Comparison of ENCODE assay signal across 24 cellular contexts in the genomic region with DNA sequence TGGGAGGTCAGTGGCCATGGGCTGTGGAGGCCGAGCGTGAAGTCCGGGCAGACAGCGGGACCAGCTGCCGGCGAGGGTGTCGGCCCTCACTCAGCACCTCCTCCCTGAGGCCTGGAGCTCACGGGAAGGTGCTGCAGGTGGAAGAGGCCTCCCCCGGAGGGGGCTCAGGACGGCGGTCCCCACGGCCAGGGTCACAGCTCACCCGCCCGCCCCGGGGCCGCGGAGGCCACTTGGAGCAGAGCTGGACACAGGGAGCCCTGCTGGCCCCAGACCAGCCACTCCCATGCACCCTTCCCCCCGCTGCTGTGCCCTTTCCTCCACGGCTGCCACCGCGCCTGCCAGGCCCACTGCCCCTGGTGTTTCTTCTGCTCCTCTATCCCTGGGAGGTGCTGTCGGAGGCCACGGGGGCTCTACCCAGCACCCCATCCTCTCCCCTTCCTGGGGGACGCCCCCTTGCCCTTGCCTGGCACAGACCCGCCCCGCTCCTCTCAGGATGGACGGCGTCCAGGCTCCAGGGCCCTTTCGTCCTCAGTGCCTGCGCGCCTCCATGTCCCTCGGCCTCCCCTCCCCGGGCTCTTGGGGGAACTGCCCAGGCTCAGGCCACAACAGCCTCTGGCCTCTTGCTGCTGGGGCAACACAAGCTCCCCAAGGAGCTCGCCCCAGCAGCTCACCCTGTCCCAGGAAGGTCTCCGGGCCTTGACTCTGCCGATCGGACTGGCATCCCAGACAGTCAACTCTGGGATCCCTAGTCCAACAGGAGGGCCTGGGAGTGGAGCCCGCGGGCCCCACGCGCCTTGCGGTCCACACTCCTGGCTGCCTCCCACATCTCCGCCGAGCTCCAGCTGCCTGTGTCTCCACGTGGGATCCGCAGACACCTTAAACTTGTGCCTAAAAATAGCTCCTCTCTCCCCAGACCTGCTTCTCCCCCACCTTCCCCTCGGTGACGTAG. TPM values are rescaled to one million over a fixed set of nuclear protein-coding genes. Genes with fewer than 3 reads are reported as not detected.
A peak's percentile ranks its signal among the peaks of the same experiment; 100 is the strongest.
DNase-seq lines count a peak whose midpoint lies in the region; ATAC-seq and TF ChIP-seq lines count a peak whose summit lies in the region.
"Had no signal": no experiment of that assay in that cellular context is flagged by ENCODE, and none has a peak within 500 bp of the region (broad histone marks: within the 10 kb centered on the region; RNA-seq: fewer than 3 reads in every experiment).

No MANE protein-coding gene starts in this region.

- CTCF ChIA-PET in Panc1 (lab: Charles Lee) = no interaction called here

- WGBS in right cardiac atrium = 82% methylated on average over 48 of the region's 48 CpGs

- peaks cover 8% of the 10 kb centered on the region for H3K9me3 Mint-ChIP-seq in glutamatergic neuron (ENCODE audit: unreplicated experiment)
- H3K9me3 Mint-ChIP-seq in activated T-helper 2 cell treated with anti-CD3 and anti-CD28 coated beads, Interferon-gamma antibody, Interleukin-2, Interleukin-4, amounts not matched to agents 10 μg/mL and 5 μg/mL and 100 μg/mL, durations not matched to agents 14 hours and 24 hours and 36 hours = peaks cover 6% of the 10 kb centered on the region

- H3K27me3 ChIP-seq in cardiac muscle cell (no peaks in the 10 kb centered on the region), right cardiac atrium (ENCODE audit: control insufficient read depth, insufficient read depth) (no peaks in the 10 kb centered on the region), Panc1 (ENCODE audit: control insufficient read depth, insufficient read depth, low read length) (no peaks in the 10 kb centered on the region), gastrocnemius medialis (no peaks in the 10 kb centered on the region)
- H3K27me3 ChIP-seq: testis, uterus had no signal

- no peaks in the 10 kb centered on the region for H3K9me3 ChIP-seq in cardiac muscle cell (ENCODE audit: low read depth)
- no peaks in the 10 kb centered on the region for H3K9me3 ChIP-seq in right cardiac atrium (ENCODE audit: control insufficient read depth, low read length)
- H3K9me3 ChIP-seq in Panc1 (ENCODE audit: control insufficient read depth, insufficient read depth, low read depth, low read length) = no peaks in the 10 kb centered on the region
- no peaks in the 10 kb centered on the region for H3K9me3 ChIP-seq in gastrocnemius medialis
- H3K9me3 ChIP-seq: testis had no signal

- H3K27ac Mint-ChIP-seq in glutamatergic neuron (ENCODE audit: unreplicated experiment) = peak overlapping the region; percentile 38
- no peak overlapping the region for H3K27ac Mint-ChIP-seq in activated T-helper 2 cell treated with anti-CD3 and anti-CD28 coated beads, Interferon-gamma antibody, Interleukin-2, Interleukin-4, amounts not matched to agents 10 μg/mL and 5 μg/mL and 100 μg/mL, durations not matched to agents 14 hours and 24 hours and 36 hours
- H3K27ac Mint-ChIP-seq: activated naive CD4-positive, alpha-beta T cell treated with anti-CD3 and anti-CD28 coated beads for 36 hours; activated T-cell treated with anti-CD3 and anti-CD28 coated beads, Interleukin-2, amount 50 U/mL, for 72 hours; stimulated activated naive B cell treated with anti-CD40 and anti-IgM and Interleukin-4, amounts not matched to agents 10 μg/mL and 1 μg/mL and 100 μg/mL, for 72 hours had no signal

- TF ChIP-seq POLR2A in gastrocnemius medialis (IDR thresholded peaks at IDR 0.05) = no peak

- H3K36me3 Mint-ChIP-seq in glutamatergic neuron (ENCODE audit: unreplicated experiment) = peaks cover 6% of the 10 kb centered on the region
- H3K36me3 Mint-ChIP-seq in activated T-helper 2 cell treated with anti-CD3 and anti-CD28 coated beads, Interferon-gamma antibody, Interleukin-2, Interleukin-4, amounts not matched to agents 10 μg/mL and 5 μg/mL and 100 μg/mL, durations not matched to agents 14 hours and 24 hours and 36 hours (ENCODE audit: low read depth) = peaks cover 9% of the 10 kb centered on the region

- in situ Hi-C loops in Panc1 (cut with HindIII; ENCODE audit: low pct_unique_long_range_greater_than_20kb, low sequenced_read_pairs) = no loop called here
- in situ Hi-C loops in gastrocnemius medialis (cut with MboI; ENCODE audit: low sequenced_read_pairs in 4 of 4) = no loop called here

- H3K4me1 ChIP-seq in cardiac muscle cell (ENCODE audit: low read depth) (peaks cover 22% of the 10 kb centered on the region), right cardiac atrium (ENCODE audit: control insufficient read depth, insufficient read depth, low read length) (peaks cover 5% of the 10 kb centered on the region), Panc1 (ENCODE audit: control insufficient read depth, insufficient read depth, low read length) (no peaks in the 10 kb centered on the region; the same call in none of the 2 replicates), gastrocnemius medialis (peaks cover 15 to 32% of the 10 kb centered on the region in 2 donors)

- H3K36me3 ChIP-seq in cardiac muscle cell (peaks cover under 1% of the 10 kb centered on the region), Panc1 (ENCODE audit: control insufficient read depth, insufficient read depth, low read length) (no peaks in the 10 kb centered on the region), gastrocnemius medialis (peaks cover 0 to 2% of the 10 kb centered on the region in 2 donors)
- H3K36me3 ChIP-seq: uterus had no signal

- no peak overlapping the region for H3K4me3 Mint-ChIP-seq in glutamatergic neuron (ENCODE audit: unreplicated experiment)
- H3K4me3 Mint-ChIP-seq in activated T-helper 2 cell treated with anti-CD3 and anti-CD28 coated beads, Interferon-gamma antibody, Interleukin-2, Interleukin-4, amounts not matched to agents 10 μg/mL and 5 μg/mL and 100 μg/mL, durations not matched to agents 14 hours and 24 hours and 36 hours (ENCODE audit: low read depth) = no peak overlapping the region
- H3K4me3 Mint-ChIP-seq: activated naive CD4-positive, alpha-beta T cell treated with anti-CD3 and anti-CD28 coated beads for 36 hours; activated T-cell treated with anti-CD3 and anti-CD28 coated beads, Interleukin-2, amount 50 U/mL, for 72 hours; stimulated activated naive B cell treated with anti-CD40 and anti-IgM and Interleukin-4, amounts not matched to agents 10 μg/mL and 1 μg/mL and 100 μg/mL, for 72 hours had no signal

- peaks cover 13% of the 10 kb centered on the region for H3K27me3 Mint-ChIP-seq in glutamatergic neuron (ENCODE audit: unreplicated experiment)
- peaks cover 1% of the 10 kb centered on the region for H3K27me3 Mint-ChIP-seq in activated T-helper 2 cell treated with anti-CD3 and anti-CD28 coated beads, Interferon-gamma antibody, Interleukin-2, Interleukin-4, amounts not matched to agents 10 μg/mL and 5 μg/mL and 100 μg/mL, durations not matched to agents 14 hours and 24 hours and 36 hours (ENCODE audit: low read depth)

- POLR2A ChIA-PET in Panc1 (lab: Charles Lee) = no interaction called here

- TF ChIP-seq CTCF in cardiac muscle cell (IDR thresholded peaks at IDR 0.05; ENCODE audit: low read depth, low read length) (no peak), Panc1 (IDR thresholded peaks at IDR 0.05) (no peak), glutamatergic neuron (IDR thresholded peaks at IDR 0.05; ENCODE audit: partially characterized antibody, unreplicated experiment) (no peak), gastrocnemius medialis (IDR thresholded peaks at IDR 0.05 in 4 of 5, conservative IDR thresholded peaks at IDR 0.05 in 1 of 5) (no peak)

- peaks cover 5% of the 10 kb centered on the region for H3K4me1 Mint-ChIP-seq in glutamatergic neuron (ENCODE audit: low read depth, unreplicated experiment)
- no peaks in the 10 kb centered on the region for H3K4me1 Mint-ChIP-seq in activated T-helper 2 cell treated with anti-CD3 and anti-CD28 coated beads, Interferon-gamma antibody, Interleukin-2, Interleukin-4, amounts not matched to agents 10 μg/mL and 5 μg/mL and 100 μg/mL, durations not matched to agents 14 hours and 24 hours and 36 hours (ENCODE audit: low read depth)

- intact Hi-C loops in right cardiac atrium (cut with DNase I) = no loop called here
- intact Hi-C loops in Panc1 (cut with micrococcal nuclease; ENCODE audit: unreplicated experiment) = no loop called here
- intact Hi-C loops in gastrocnemius medialis (cut with DNase I; ENCODE audit: low total_unique reads) = no loop called here
- intact Hi-C loops in activated T-helper 2 cell treated with anti-CD3 and anti-CD28 coated beads, Interferon-gamma antibody, Interleukin-2, Interleukin-4, amounts not matched to agents 10 μg/mL and 5 μg/mL and 100 μg/mL, durations not matched to agents 14 hours and 24 hours and 36 hours (cut with micrococcal nuclease) = no loop called here

- DNase-seq in cardiac muscle cell (ENCODE audit: low read depth in 1 of 2, low spot score in 1 of 2) (peak in 1 of 2 donors; percentile 48), right cardiac atrium (no peak), Panc1 (ENCODE audit: low read depth, low spot score) (no peak), glutamatergic neuron (no peak), gastrocnemius medialis (peak in 1 of 2 donors; percentile 47), NCI-H526 treated with DMSO at 0.1 percent for 48 hours (lab: John Stamatoyannopoulos, UW) (no peak)
- no peak for DNase-seq in activated T-helper 2 cell treated with anti-CD3 and anti-CD28 coated beads, Interferon-gamma antibody, Interleukin-2, Interleukin-4, amounts not matched to agents 10 μg/mL and 5 μg/mL and 100 μg/mL, durations not matched to agents 14 hours and 24 hours and 36 hours (ENCODE audit: low spot score)
- DNase-seq in stimulated activated CD8-positive, alpha-beta memory T cell treated with anti-CD3 and anti-CD28 coated beads, Interleukin-4, amount 100 ng/mL, for 48 hours = no peak
- DNase-seq: activated naive CD4-positive, alpha-beta T cell treated with anti-CD3 and anti-CD28 coated beads for 36 hours; activated T-cell treated with anti-CD3 and anti-CD28 coated beads, Interleukin-2, amount 50 U/mL, for 72 hours; aorta; Calu3; central memory CD4-positive, alpha-beta T cell; dermis blood vessel endothelial cell; KG1; kidney glomerular epithelial cell; NCI-H1436; PC-9; stimulated activated naive B cell treated with anti-CD40 and anti-IgM and Interleukin-4, amounts not matched to agents 10 μg/mL and 1 μg/mL and 100 μg/mL, for 72 hours; testis; uterus had no signal

- ATAC-seq in right cardiac atrium = no peak
- ATAC-seq in Panc1 = peak; percentile 36
- peak; percentile 18 for ATAC-seq in gastrocnemius medialis
- ATAC-seq: activated T-cell treated with anti-CD3 and anti-CD28 coated beads, Interleukin-2, amount 50 U/mL, for 72 hours; stimulated activated naive B cell treated with anti-CD40 and anti-IgM and Interleukin-4, amounts not matched to agents 10 μg/mL and 1 μg/mL and 100 μg/mL, for 72 hours had no signal

- BruUV-seq in Panc1 (replicated peaks; lab: Mats Ljungman, UMichigan) = no TSS peak

- H3K27ac ChIP-seq in cardiac muscle cell (peak overlapping the region; percentile 82), right cardiac atrium (ENCODE audit: low read length) (no peak overlapping the region), Panc1 (ENCODE audit: low read length) (no peak overlapping the region), gastrocnemius medialis (peak overlapping the region; percentile 41 to 74 (median 58))
- H3K27ac ChIP-seq: BLaER1 treated with 17β-estradiol and CSF1 and Interleukin-3, amounts not matched to agents 10 nM and 100 nM; PC-9; testis had no signal

- no peak overlapping the region for H3K4me3 ChIP-seq in cardiac muscle cell
- H3K4me3 ChIP-seq in right cardiac atrium (ENCODE audit: low read length) = no peak overlapping the region
- no peak overlapping the region for H3K4me3 ChIP-seq in Panc1 (ENCODE audit: low read depth in 2 of 2, low read length in 2 of 2)
- no peak overlapping the region for H3K4me3 ChIP-seq in gastrocnemius medialis
- H3K4me3 ChIP-seq: BLaER1 treated with 17β-estradiol and CSF1 and Interleukin-3, amounts not matched to agents 10 nM and 100 nM; lung; PC-9; smooth muscle cell; testis; uterus had no signal

RNA-seq across cellular contexts. Expression of a gene that starts 4.2 kb away (rescaled TPM):
- total RNA-seq in cardiac muscle cell (8.1 and 26.0 TPM in 2 replicates), right cardiac atrium (1 to 10 TPM; 7.3 to 9.3 (median 7.9) TPM), Panc1 (2021; ENCODE audit: unreplicated experiment) (4.1 TPM), glutamatergic neuron (ENCODE audit: unreplicated experiment) (24.4 TPM), gastrocnemius medialis (1 to 10 TPM in 3 of 4 donors, not detected in 1; 1.1 to 2.0 (median 1.9) TPM)
- polyA plus RNA-seq in cardiac muscle cell (6.2 and 10.4 TPM in 2 replicates), right cardiac atrium (10.4 TPM)
- polyA plus RNA-seq in Panc1 (2012; ENCODE audit: insufficient read length) = 4.4 TPM
- 0.25 and 0.48 TPM in 2 replicates for total RNA-seq in activated T-helper 2 cell treated with anti-CD3 and anti-CD28 coated beads, Interferon-gamma antibody, Interleukin-2, Interleukin-4, amounts not matched to agents 10 μg/mL and 5 μg/mL and 100 μg/mL, durations not matched to agents 14 hours and 24 hours and 36 hours
- total RNA-seq: activated naive CD4-positive, alpha-beta T cell treated with anti-CD3 and anti-CD28 coated beads for 36 hours had no signal

RNA-seq across cellular contexts. Expression of a gene that starts 24.3 kb away (rescaled TPM):
- total RNA-seq in cardiac muscle cell (61.7 and 79.7 TPM in 2 replicates), right cardiac atrium (10 to 100 TPM; 13.6 to 20.1 (median 15.7) TPM), Panc1 (2021; ENCODE audit: unreplicated experiment) (57.5 TPM), glutamatergic neuron (ENCODE audit: unreplicated experiment) (32.1 TPM), gastrocnemius medialis (10 to 100 TPM; 22.9 to 47.9 (median 35.6) TPM)
- polyA plus RNA-seq in cardiac muscle cell (74.8 and 77.9 TPM in 2 replicates), right cardiac atrium (16.7 TPM)
- 57.5 TPM for polyA plus RNA-seq in Panc1 (2012; ENCODE audit: insufficient read length)
- total RNA-seq in activated T-helper 2 cell treated with anti-CD3 and anti-CD28 coated beads, Interferon-gamma antibody, Interleukin-2, Interleukin-4, amounts not matched to agents 10 μg/mL and 5 μg/mL and 100 μg/mL, durations not matched to agents 14 hours and 24 hours and 36 hours = 71.5 and 78.5 TPM in 2 replicates

RNA-seq across cellular contexts. Expression of a gene that starts 38.4 kb away (rescaled TPM):
- total RNA-seq in cardiac muscle cell (97.3 and 131 TPM in 2 replicates), right cardiac atrium (100 to 1,000 TPM; 112 to 115 (median 113) TPM), Panc1 (2021; ENCODE audit: unreplicated experiment) (217 TPM), glutamatergic neuron (ENCODE audit: unreplicated experiment) (123 TPM), gastrocnemius medialis (100 to 1,000 TPM; 141 to 235 (median 208) TPM)
- polyA plus RNA-seq in cardiac muscle cell (172 and 202 TPM in 2 replicates), right cardiac atrium (130 TPM)
- 240 TPM for polyA plus RNA-seq in Panc1 (2012; ENCODE audit: insufficient read length)
- total RNA-seq in activated T-helper 2 cell treated with anti-CD3 and anti-CD28 coated beads, Interferon-gamma antibody, Interleukin-2, Interleukin-4, amounts not matched to agents 10 μg/mL and 5 μg/mL and 100 μg/mL, durations not matched to agents 14 hours and 24 hours and 36 hours = 121 and 123 TPM in 2 replicates

Comparison
In these comparisons a context has a peak if more than half of its experiments do, and no peak if none do; other contexts are left out.
1. H3K27ac ChIP-seq: peak in cardiac muscle cell (single experiment) and gastrocnemius medialis (4 of 4); none in right cardiac atrium (single experiment) and Panc1 (single experiment).
2. ATAC-seq: peak in Panc1 (single experiment) and gastrocnemius medialis (2 of 2); none in right cardiac atrium (0 of 2).